In genomic region chrX:7264399-7264798, GRCh38 we compare ENCODE assay signal across 14 cellular contexts.
DNase-seq lines count a peak whose midpoint lies in the region; ATAC-seq, FAIRE-seq and TF ChIP-seq lines count a peak whose summit lies in the region.
"Had no signal": no experiment of that assay in that cellular context is flagged by ENCODE, and none has a peak within 500 bp of the region (broad histone marks: within the 10 kb centered on the region; RNA-seq: fewer than 3 reads in every experiment).

No MANE protein-coding gene starts in this region.

- intact Hi-C loops in MCF 10A (cut with micrococcal nuclease): no loop called here

- POLR2A ChIA-PET in MCF 10A (lab: Yijun Ruan, JAX): interaction anchor here (1.0 to 1.4 kb wide), 3 partner anchors 10 to 15 kb away, joined by 4 to 7 read pairs (median 4); no protein-coding TSS in a partner anchor

- H3K27ac Mint-ChIP-seq in activated T-cell treated with anti-CD3 and anti-CD28 coated beads, Interleukin-2, amount 50 U/mL, for 24 hours: no peak overlapping the region
- H3K27ac Mint-ChIP-seq in MCF 10A (ENCODE audit: low read depth, unreplicated experiment): no peak overlapping the region
- H3K27ac Mint-ChIP-seq: activated CD8-positive, alpha-beta T cell treated with anti-CD3 and anti-CD28 coated beads, Interleukin-2, amount 10 ng/mL, durations not matched to agents 7 days and 5 days; activated naive CD4-positive, alpha-beta T cell treated with anti-CD3 and anti-CD28 coated beads, Interleukin-2, amount 10 ng/mL, durations not matched to agents 7 days and 5 days had no signal

- FAIRE-seq in GM19239 (lab: Jason Lieb, UNC): peak; percentile 69
- FAIRE-seq: endometrium had no signal

- no peaks in the 10 kb centered on the region for H3K4me1 Mint-ChIP-seq in activated T-cell treated with anti-CD3 and anti-CD28 coated beads, Interleukin-2, amount 50 U/mL, for 24 hours (ENCODE audit: low read depth)
- peaks cover 8% of the 10 kb centered on the region for H3K4me1 Mint-ChIP-seq in MCF 10A (ENCODE audit: insufficient read depth, unreplicated experiment)
- H3K4me1 Mint-ChIP-seq: activated naive CD4-positive, alpha-beta T cell treated with anti-CD3 and anti-CD28 coated beads, Interleukin-2, amount 10 ng/mL, durations not matched to agents 7 days and 5 days had no signal

- no peak overlapping the region for H3K4me3 ChIP-seq in GM12865 (ENCODE audit: low read depth, low read length)
- H3K4me3 ChIP-seq: gastroesophageal sphincter had no signal

- H3K9me3 Mint-ChIP-seq in activated T-cell treated with anti-CD3 and anti-CD28 coated beads, Interleukin-2, amount 50 U/mL, for 24 hours: no peaks in the 10 kb centered on the region
- H3K9me3 Mint-ChIP-seq in MCF 10A (ENCODE audit: unreplicated experiment): no peaks in the 10 kb centered on the region
- H3K9me3 Mint-ChIP-seq: activated naive CD4-positive, alpha-beta T cell treated with anti-CD3 and anti-CD28 coated beads, Interleukin-2, amount 10 ng/mL, durations not matched to agents 7 days and 5 days had no signal

- H3K36me3 Mint-ChIP-seq in activated T-cell treated with anti-CD3 and anti-CD28 coated beads, Interleukin-2, amount 50 U/mL, for 24 hours (ENCODE audit: low read depth): peaks cover 13% of the 10 kb centered on the region
- no peaks in the 10 kb centered on the region for H3K36me3 Mint-ChIP-seq in MCF 10A (ENCODE audit: insufficient read depth, unreplicated experiment)

- CTCF ChIA-PET in MCF 10A (lab: Yijun Ruan, JAX): interaction anchor here (0.6 to 1.3 kb wide), 5 partner anchors 12 to 205 kb away, joined by 3 to 4 read pairs (median 3); no protein-coding TSS in a partner anchor

- TF ChIP-seq CTCF in GM12865 (IDR thresholded peaks at IDR 0.05; ENCODE audit: insufficient read depth, low read depth, low read length, missing control alignments): no peak
- no peak for TF ChIP-seq CTCF in MCF 10A (IDR thresholded peaks at IDR 0.05; ENCODE audit: unreplicated experiment)

- ATAC-seq in HG02571 (IDR thresholded peaks at IDR 0.05; ENCODE audit: unreplicated experiment) (peak; percentile 75), HG03378 (IDR thresholded peaks at IDR 0.05; ENCODE audit: unreplicated experiment) (peak; percentile 43), HG03097 (IDR thresholded peaks at IDR 0.05; ENCODE audit: low FRiP score, unreplicated experiment) (no peak)
- ATAC-seq: activated CD8-positive, alpha-beta T cell treated with anti-CD3 and anti-CD28 coated beads, Interleukin-2, amount 10 ng/mL, durations not matched to agents 7 days and 5 days; gastroesophageal sphincter had no signal

- no TSS peak for BruUV-seq in MCF 10A (replicated peaks; lab: Mats Ljungman, UMichigan)

- DNase-seq in GM12865 (ENCODE audit: low read depth) (peak; percentile 22), GM19239 (ENCODE audit: insufficient read length, low spot score) (no peak), cerebellum (ENCODE audit: low spot score) (no peak), MCF 10A (ENCODE audit: unreplicated experiment) (no peak)
- no peak for DNase-seq in activated T-cell treated with anti-CD3 and anti-CD28 coated beads, Interleukin-2, amount 50 U/mL, for 24 hours
- DNase-seq: activated CD8-positive, alpha-beta T cell treated with anti-CD3 and anti-CD28 coated beads, Interleukin-2, amount 10 ng/mL, durations not matched to agents 7 days and 5 days; activated naive CD4-positive, alpha-beta T cell treated with anti-CD3 and anti-CD28 coated beads, Interleukin-2, amount 10 ng/mL, durations not matched to agents 7 days and 5 days; NCI-H524 treated with DMSO at 0.1 percent for 48 hours; stimulated activated CD4-positive, alpha-beta T cell treated with anti-CD3 and anti-CD28 coated beads, Interleukin-1b, Interleukin-23, amount 100 ng/mL, for 48 hours had no signal

- H3K27me3 Mint-ChIP-seq in activated T-cell treated with anti-CD3 and anti-CD28 coated beads, Interleukin-2, amount 50 U/mL, for 24 hours: no peaks in the 10 kb centered on the region
- no peaks in the 10 kb centered on the region for H3K27me3 Mint-ChIP-seq in MCF 10A (ENCODE audit: insufficient read depth, unreplicated experiment)
- H3K27me3 Mint-ChIP-seq: activated naive CD4-positive, alpha-beta T cell treated with anti-CD3 and anti-CD28 coated beads, Interleukin-2, amount 10 ng/mL, durations not matched to agents 7 days and 5 days had no signal

- no peak overlapping the region for H3K4me3 Mint-ChIP-seq in activated T-cell treated with anti-CD3 and anti-CD28 coated beads, Interleukin-2, amount 50 U/mL, for 24 hours
- H3K4me3 Mint-ChIP-seq in MCF 10A (ENCODE audit: unreplicated experiment): no peak overlapping the region
- H3K4me3 Mint-ChIP-seq: activated CD8-positive, alpha-beta T cell treated with anti-CD3 and anti-CD28 coated beads, Interleukin-2, amount 10 ng/mL, durations not matched to agents 7 days and 5 days; activated naive CD4-positive, alpha-beta T cell treated with anti-CD3 and anti-CD28 coated beads, Interleukin-2, amount 10 ng/mL, durations not matched to agents 7 days and 5 days had no signal
